In genomic region chr1:160618763-160619274, GRCh38 we compare ENCODE assay signal across 8 cellular contexts.
DNase-seq lines count a peak whose midpoint lies in the region; ATAC-seq and TF ChIP-seq lines count a peak whose summit lies in the region.

No MANE protein-coding gene starts in this region.

- H3K4me3 ChIP-seq in AG09309 (ENCODE audit: control insufficient read depth, low read depth, low read length), result no peak overlapping the region
- H3K4me3 ChIP-seq in fibroblast of mammary gland (ENCODE audit: control insufficient read depth, low read depth, low read length), result no peak overlapping the region

- ATAC-seq in GM21423 (IDR thresholded peaks at IDR 0.05; ENCODE audit: unreplicated experiment) (no peak), HG03439 (IDR thresholded peaks at IDR 0.05; ENCODE audit: unreplicated experiment) (no peak), HG03342 (IDR thresholded peaks at IDR 0.05; ENCODE audit: unreplicated experiment) (no peak)

- DNase-seq in AG09309 (ENCODE audit: low read depth) (no peak), SKM-1 (lab: John Stamatoyannopoulos, UW; ENCODE audit: unreplicated experiment) (peak; percentile 32), fibroblast of mammary gland (ENCODE audit: low read depth) (no peak), amniotic stem cell (lab: John Stamatoyannopoulos, UW) (no peak)

- TF ChIP-seq POLR2A in GM18526 (IDR thresholded peaks at IDR 0.05; ENCODE audit: extremely low read depth, insufficient read length), result peak; percentile 27

- TF ChIP-seq CTCF in AG09309 (IDR thresholded peaks at IDR 0.05; ENCODE audit: control insufficient read depth, insufficient read depth, low read depth, low read length, missing control alignments) (peak; percentile 6), fibroblast of mammary gland (conservative IDR thresholded peaks at IDR 0.05; ENCODE audit: control insufficient read depth, insufficient read depth, low read depth, low read length) (peak; percentile 40)
